Comparison of ENCODE assay signal across 18 cellular contexts in the genomic region with DNA sequence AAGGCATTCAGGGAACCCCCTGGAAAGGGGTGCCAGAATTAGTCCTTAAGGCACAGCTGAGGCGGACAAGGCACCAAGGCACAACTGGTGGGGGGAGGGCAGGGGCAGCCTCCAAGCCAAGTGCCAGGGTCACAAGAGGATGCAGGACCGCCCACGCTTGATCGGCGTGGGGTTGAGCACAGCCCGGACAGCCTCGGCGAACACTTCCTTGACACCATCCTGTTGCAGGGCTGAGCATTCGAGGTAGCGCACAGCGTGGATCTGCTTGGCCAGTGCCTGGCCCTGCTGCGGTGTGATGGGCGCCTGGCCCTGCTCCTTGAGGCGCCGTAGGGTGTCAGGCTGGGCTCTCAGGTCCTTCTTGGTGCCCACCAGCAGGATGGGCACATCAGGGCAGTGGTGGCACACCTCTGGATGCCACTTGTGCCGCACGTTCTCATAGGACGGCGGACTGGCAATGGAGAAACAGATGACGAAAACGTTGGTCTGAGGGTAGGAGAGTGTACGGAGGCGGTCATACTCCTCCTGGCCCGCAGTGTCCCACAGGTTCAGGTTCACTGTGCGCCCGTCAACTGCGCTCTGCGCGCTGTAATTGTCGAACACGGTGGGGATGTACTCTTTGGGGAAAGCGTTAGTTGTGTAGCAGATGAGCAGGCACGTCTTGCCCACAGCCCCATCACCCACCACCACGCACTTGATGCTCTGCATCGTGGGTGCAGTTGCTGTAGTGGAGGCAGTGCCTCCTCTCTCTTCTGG. TPM values are rescaled to one million over a fixed set of nuclear protein-coding genes. Genes with fewer than 3 reads are reported as not detected.
A peak's percentile ranks its signal among the peaks of the same experiment; 100 is the strongest.
DNase-seq lines count a peak whose midpoint lies in the region; ATAC-seq lines count a peak whose summit lies in the region.
"Had no signal": no experiment of that assay in that cellular context is flagged by ENCODE, and none has a peak within 500 bp of the region (broad histone marks: within the 10 kb centered on the region; RNA-seq: fewer than 3 reads in every experiment).

No MANE protein-coding gene starts in this region.

- no peaks in the 10 kb centered on the region for H3K27me3 Mint-ChIP-seq in activated naive CD4-positive, alpha-beta T cell treated with anti-CD3 and anti-CD28 coated beads, Interleukin-2, amount 50 U/mL, for 24 hours
- no peaks in the 10 kb centered on the region for H3K27me3 Mint-ChIP-seq in activated naive CD4-positive, alpha-beta T cell treated with anti-CD3 and anti-CD28 coated beads, Interleukin-2, amount 10 ng/mL, durations not matched to agents 7 days and 5 days
- H3K27me3 Mint-ChIP-seq in T-cell (no peaks in the 10 kb centered on the region), immature natural killer cell (ENCODE audit: low read depth in 3 of 3) (peaks cover 0 to 5% (median 2%) of the 10 kb centered on the region in 3 donors)

- no peak overlapping the region for H3K4me3 Mint-ChIP-seq in activated naive CD4-positive, alpha-beta T cell treated with anti-CD3 and anti-CD28 coated beads, Interleukin-2, amount 50 U/mL, for 24 hours
- H3K4me3 Mint-ChIP-seq in activated naive CD4-positive, alpha-beta T cell treated with anti-CD3 and anti-CD28 coated beads, Interleukin-2, amount 10 ng/mL, durations not matched to agents 7 days and 5 days: no peak overlapping the region
- H3K4me3 Mint-ChIP-seq in T-cell (no peak overlapping the region), immature natural killer cell (no peak overlapping the region)
- H3K4me3 Mint-ChIP-seq: nephron had no signal

- peak overlapping the region; percentile 4 for H3K27ac Mint-ChIP-seq in activated naive CD4-positive, alpha-beta T cell treated with anti-CD3 and anti-CD28 coated beads, Interleukin-2, amount 50 U/mL, for 24 hours
- no peak overlapping the region for H3K27ac Mint-ChIP-seq in activated naive CD4-positive, alpha-beta T cell treated with anti-CD3 and anti-CD28 coated beads, Interleukin-2, amount 10 ng/mL, durations not matched to agents 7 days and 5 days
- H3K27ac Mint-ChIP-seq in T-cell (peak overlapping the region; percentile 44 to 67), immature natural killer cell (peak overlapping the region; percentile 24 to 88 (median 62))
- H3K27ac Mint-ChIP-seq: nephron had no signal

- H3K4me1 Mint-ChIP-seq in activated naive CD4-positive, alpha-beta T cell treated with anti-CD3 and anti-CD28 coated beads, Interleukin-2, amount 50 U/mL, for 24 hours: peaks cover 73% of the 10 kb centered on the region
- peaks cover 51% of the 10 kb centered on the region for H3K4me1 Mint-ChIP-seq in activated naive CD4-positive, alpha-beta T cell treated with anti-CD3 and anti-CD28 coated beads, Interleukin-2, amount 10 ng/mL, durations not matched to agents 7 days and 5 days
- H3K4me1 Mint-ChIP-seq in T-cell: peaks cover 61 to 76% (median 61%) of the 10 kb centered on the region in 3 donors
- H3K4me1 Mint-ChIP-seq in immature natural killer cell: peaks cover 61 to 66% of the 10 kb centered on the region in 2 donors
- H3K4me1 Mint-ChIP-seq: nephron had no signal

- POLR2A ChIA-PET in T-cell (lab: Charles Lee): no interaction called here

- no peaks in the 10 kb centered on the region for H3K9me3 Mint-ChIP-seq in activated naive CD4-positive, alpha-beta T cell treated with anti-CD3 and anti-CD28 coated beads, Interleukin-2, amount 50 U/mL, for 24 hours
- H3K9me3 Mint-ChIP-seq in activated naive CD4-positive, alpha-beta T cell treated with anti-CD3 and anti-CD28 coated beads, Interleukin-2, amount 10 ng/mL, durations not matched to agents 7 days and 5 days: no peaks in the 10 kb centered on the region
- H3K9me3 Mint-ChIP-seq in T-cell (no peaks in the 10 kb centered on the region), immature natural killer cell (no peaks in the 10 kb centered on the region)
- H3K9me3 Mint-ChIP-seq: nephron had no signal

- peaks cover 13% of the 10 kb centered on the region for H3K36me3 Mint-ChIP-seq in activated naive CD4-positive, alpha-beta T cell treated with anti-CD3 and anti-CD28 coated beads, Interleukin-2, amount 50 U/mL, for 24 hours
- peaks cover 69% of the 10 kb centered on the region for H3K36me3 Mint-ChIP-seq in activated naive CD4-positive, alpha-beta T cell treated with anti-CD3 and anti-CD28 coated beads, Interleukin-2, amount 10 ng/mL, durations not matched to agents 7 days and 5 days
- peaks cover 32% of the 10 kb centered on the region for H3K36me3 Mint-ChIP-seq in T-cell
- peaks cover 0 to 15% (median 9%) of the 10 kb centered on the region in 3 donors for H3K36me3 Mint-ChIP-seq in immature natural killer cell

- CTCF ChIA-PET in activated naive CD4-positive, alpha-beta T cell treated with anti-CD3 and anti-CD28 coated beads, Interleukin-2, amount 10 ng/mL, durations not matched to agents 7 days and 5 days (lab: Charles Lee): interaction anchor here (1.2 to 1.8 kb wide), 4 partner anchors 14 to 245 kb away, joined by 3 to 6 read pairs (median 4); a partner anchor contains a TSS
- CTCF ChIA-PET in T-cell (lab: Charles Lee): interaction anchor here (0.6 to 2.6 kb wide), 4 partner anchors 13 to 243 kb away, joined by 3 to 7 read pairs (median 4); a partner anchor contains a TSS

- ATAC-seq in T-cell (replicated peaks in 1 of 4) (no peak), GM21367 (IDR thresholded peaks at IDR 0.05; ENCODE audit: unreplicated experiment) (no peak), HG03139 (IDR thresholded peaks at IDR 0.05; ENCODE audit: unreplicated experiment) (no peak)
- ATAC-seq: A549, right cardiac atrium had no signal

- DNase-seq in activated naive CD4-positive, alpha-beta T cell treated with anti-CD3 and anti-CD28 coated beads, Interleukin-2, amount 10 ng/mL, durations not matched to agents 7 days and 5 days: no peak
- no peak for DNase-seq in T-cell
- DNase-seq in immature natural killer cell: no peak
- DNase-seq in superior temporal gyrus (ENCODE audit: extremely low spot score): peak; percentile 45
- DNase-seq in Kasumi-1 (lab: John Stamatoyannopoulos, UW): no peak
- DNase-seq: activated CD4-positive, alpha-beta T cell treated with anti-CD3 and anti-CD28 coated beads, Interleukin-2, amount 50 U/mL, for 1 hour; activated T-cell treated with anti-CD3 and anti-CD28 coated beads, Interleukin-2, amount 50 U/mL, for 1 hour; amniotic stem cell; COR-L47; foreskin fibroblast; NCI-H1930; right cardiac atrium; trophoblast cell had no signal

RNA-seq across cellular contexts. Expression of a gene that starts 13.1 kb away (rescaled TPM):
- total RNA-seq in T-cell: 100 to 1,000 TPM in 4 of 5 donors, 10 to 100 TPM in 1; 88.1 to 108 (median 106) TPM
- polyA plus RNA-seq in immature natural killer cell: 100 to 1,000 TPM; 167 to 292 (median 199) TPM

RNA-seq across cellular contexts. Expression of a gene that starts 19.2 kb away (rescaled TPM):
- 10 to 100 TPM; 22.5 to 28.2 (median 24.6) TPM for total RNA-seq in T-cell
- polyA plus RNA-seq in immature natural killer cell: 10 to 100 TPM in 2 of 3 donors, not detected in 1; 10.7 to 16.1 TPM

RNA-seq across cellular contexts. Expression of a gene that starts 27.9 kb away (rescaled TPM):
- 100 to 1,000 TPM in 2 of 5 donors, 10 to 100 TPM in 3; 87.6 to 139 (median 94.5) TPM for total RNA-seq in T-cell
- 10 to 100 TPM; 28.7 to 53.1 (median 45.5) TPM for polyA plus RNA-seq in immature natural killer cell

RNA-seq across cellular contexts. Expression of a gene that starts 30.3 kb away (rescaled TPM):
- total RNA-seq in T-cell: 100 to 1,000 TPM in 3 of 5 donors, 10 to 100 TPM in 2; 89.1 to 105 (median 102) TPM
- polyA plus RNA-seq in immature natural killer cell: 10 to 100 TPM; 16.2 to 38.1 (median 20.5) TPM
